8 cellular contexts compared by ENCODE assay signal in the genomic region with DNA sequence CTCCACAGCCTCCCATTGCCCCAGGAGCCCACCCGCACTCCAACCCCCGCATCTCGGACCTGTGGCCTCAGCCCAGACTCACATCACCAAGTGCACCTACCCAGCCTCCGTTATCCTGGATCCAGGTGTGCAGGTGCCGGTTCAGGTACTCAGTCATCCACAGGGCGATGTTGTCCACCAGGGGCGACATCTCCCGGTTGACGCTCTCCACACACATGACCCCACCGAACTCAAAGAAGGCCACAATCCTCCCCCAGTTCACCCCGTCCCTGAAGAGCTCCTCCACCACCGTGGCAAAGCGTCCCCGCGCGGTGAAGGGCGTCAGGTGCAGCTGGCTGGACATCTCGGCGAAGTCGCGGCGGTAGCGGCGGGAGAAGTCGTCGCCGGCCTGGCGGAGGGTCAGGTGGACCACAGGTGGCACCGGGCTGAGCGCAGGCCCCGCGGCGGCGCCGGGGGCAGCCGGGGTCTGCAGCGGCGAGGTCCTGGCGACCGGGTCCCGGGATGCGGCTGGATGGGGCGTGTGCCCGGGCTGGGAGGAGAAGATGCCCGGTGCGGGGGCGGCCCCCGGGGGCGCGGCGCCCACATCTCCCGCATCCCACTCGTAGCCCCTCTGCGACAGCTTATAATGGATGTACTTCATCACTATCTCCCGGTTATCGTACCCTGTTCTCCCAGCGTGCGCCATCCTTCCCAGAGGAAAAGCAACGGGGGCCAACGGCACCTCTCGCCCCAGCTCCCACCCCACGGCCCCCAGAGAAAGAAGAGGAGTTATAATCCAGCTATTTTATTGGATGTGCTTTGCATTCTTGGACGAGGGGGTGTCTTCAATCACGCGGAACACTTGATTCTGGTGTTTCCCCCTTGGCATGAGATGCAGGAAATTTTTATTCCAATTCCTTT. TPM values are rescaled to one million over a fixed set of nuclear protein-coding genes. Genes with fewer than 3 reads are reported as not detected.
DNase-seq lines count a peak whose midpoint lies in the region; ATAC-seq and TF ChIP-seq lines count a peak whose summit lies in the region.

No MANE protein-coding gene starts in this region.

- H3K4me3 Mint-ChIP-seq in glutamatergic neuron (ENCODE audit: unreplicated experiment) (peak overlapping the region; percentile 95), type B pancreatic cell (peak overlapping the region; percentile 99)

- no peak overlapping the region for H3K18ac ChIP-seq in trophoblast cell (ENCODE audit: low read length)

- no peaks in the 10 kb centered on the region for H3K79me2 ChIP-seq in trophoblast cell (ENCODE audit: control insufficient read depth, insufficient read depth, low read length, poor library complexity)

- H3K9me3 Mint-ChIP-seq in glutamatergic neuron (ENCODE audit: unreplicated experiment) = peaks cover 18% of the 10 kb centered on the region
- no peaks in the 10 kb centered on the region for H3K9me3 Mint-ChIP-seq in type B pancreatic cell

- no peak overlapping the region for H4K8ac ChIP-seq in trophoblast cell (ENCODE audit: low read depth, low read length)

- H2AK5ac ChIP-seq in trophoblast cell (ENCODE audit: low read length) = no peak overlapping the region

- H2BK120ac ChIP-seq in trophoblast cell (ENCODE audit: insufficient read depth, low read length, poor library complexity) = no peak overlapping the region

- TF ChIP-seq CTCF in BJ (IDR thresholded peaks at IDR 0.05; ENCODE audit: insufficient read depth, low read depth, low read length) (peak; percentile 46), glutamatergic neuron (IDR thresholded peaks at IDR 0.05; ENCODE audit: partially characterized antibody, unreplicated experiment) (peak; percentile 60), type B pancreatic cell (conservative IDR thresholded peaks at IDR 0.05) (peak; percentile 72)

- peak; percentile 31 for ATAC-seq in GM19025 (IDR thresholded peaks at IDR 0.05; ENCODE audit: low read depth, unreplicated experiment)
- ATAC-seq in HG03342 (IDR thresholded peaks at IDR 0.05; ENCODE audit: unreplicated experiment) = peak; percentile 58

- no peak overlapping the region for H3K14ac ChIP-seq in trophoblast cell (ENCODE audit: low read length)

- no peak overlapping the region for H2BK12ac ChIP-seq in trophoblast cell (ENCODE audit: low read length)

- H3K4me3 ChIP-seq in BJ (ENCODE audit: low read depth, low read length) = no peak overlapping the region
- peak overlapping the region; percentile 23 for H3K4me3 ChIP-seq in trophoblast cell (ENCODE audit: low read depth, low read length)

- CTCF ChIA-PET in BJ (lab: Yijun Ruan, JAX) = interaction anchor here (0.6 to 3.8 kb wide), 5 partner anchors 10 to 598 kb away, joined by 3 to 22 read pairs (median 10); no protein-coding TSS in a partner anchor

- peaks cover 16% of the 10 kb centered on the region for H3K27me3 Mint-ChIP-seq in glutamatergic neuron (ENCODE audit: unreplicated experiment)
- peaks cover 21% of the 10 kb centered on the region for H3K27me3 Mint-ChIP-seq in type B pancreatic cell

- peaks cover 4% of the 10 kb centered on the region for H3K79me1 ChIP-seq in trophoblast cell (ENCODE audit: low read length)

- H3K27ac ChIP-seq in trophoblast cell (ENCODE audit: low read depth, low read length) = no peak overlapping the region

- H4K91ac ChIP-seq in trophoblast cell (ENCODE audit: low read depth, low read length) = no peak overlapping the region

- H3K4me2 ChIP-seq in trophoblast cell (ENCODE audit: low read length) = peak overlapping the region; percentile 55

- H3K9me3 ChIP-seq in trophoblast cell (ENCODE audit: insufficient read depth, low read depth, low read length) = peaks cover 4% of the 10 kb centered on the region

- no peak overlapping the region for H2BK5ac ChIP-seq in trophoblast cell (ENCODE audit: low read depth, low read length, poor library complexity)

- no CpG with 5 or more reads among the region's 65 CpGs for WGBS in trophoblast cell (ENCODE audit: extremely low coverage, insufficient coverage, insufficient read length)

- H3K27me3 ChIP-seq in BJ (ENCODE audit: control insufficient read depth, insufficient read depth, low read length) = peaks cover 12% of the 10 kb centered on the region
- H3K27me3 ChIP-seq in trophoblast cell (ENCODE audit: insufficient read depth, low read length) = peaks cover 13% of the 10 kb centered on the region

- no peak overlapping the region for H2AFZ ChIP-seq in trophoblast cell (ENCODE audit: insufficient read depth, low read length, poor library complexity)

- H3K27ac Mint-ChIP-seq in glutamatergic neuron (ENCODE audit: unreplicated experiment) (no peak overlapping the region), type B pancreatic cell (peak overlapping the region; percentile 96)

- H4K12ac ChIP-seq in trophoblast cell (ENCODE audit: low read depth, low read length) = no peak overlapping the region

- H3K36me3 ChIP-seq in BJ (ENCODE audit: control insufficient read depth, insufficient read depth, low read length) (no peaks in the 10 kb centered on the region), trophoblast cell (ENCODE audit: control insufficient read depth in 1 of 2, insufficient read depth in 2 of 2, low read length in 2 of 2) (no peaks in the 10 kb centered on the region)

- POLR2A ChIA-PET in BJ (lab: Charles Lee) = no interaction called here

- H3K4me1 Mint-ChIP-seq in glutamatergic neuron (ENCODE audit: low read depth, unreplicated experiment) (peaks cover 12% of the 10 kb centered on the region), type B pancreatic cell (ENCODE audit: unreplicated experiment) (peaks cover 32% of the 10 kb centered on the region)

- no peak overlapping the region for H3K23ac ChIP-seq in trophoblast cell (ENCODE audit: low read length)

- H3K36me3 Mint-ChIP-seq in glutamatergic neuron (ENCODE audit: unreplicated experiment) (no peaks in the 10 kb centered on the region), type B pancreatic cell (no peaks in the 10 kb centered on the region)

- no peak overlapping the region for H3K4ac ChIP-seq in trophoblast cell (ENCODE audit: low read depth, low read length)

- H3K4me1 ChIP-seq in trophoblast cell (ENCODE audit: control insufficient read depth in 1 of 2, insufficient read depth in 2 of 2, low read length in 2 of 2) = peaks cover 10 to 15% of the 10 kb centered on the region in 2 experiments

- H3K9ac ChIP-seq in trophoblast cell (ENCODE audit: low read length) = no peak overlapping the region

- DNase-seq in BJ (ENCODE audit: low read depth) (no peak), OCI-M1 (lab: John Stamatoyannopoulos, UW) (peak; percentile 77), glutamatergic neuron (peak; percentile 74), trophoblast cell (peak; percentile 56 to 67), type B pancreatic cell (ENCODE audit: extremely low spot score, unreplicated experiment) (no peak)
- peak; percentile 79 for DNase-seq in activated T-helper 9 cell treated with anti-CD3 and anti-CD28 coated beads, Interleukin-2, amount 50 U/mL, for 16 hours (ENCODE audit: low read depth)

RNA-seq across cellular contexts. Expression of gene BCL2, which starts 1.3 kb away (rescaled TPM):
- polyA plus RNA-seq in BJ (2011; rRNA removed) = 0.15 and 0.16 TPM in 2 replicates
- 0.09 and 0.31 TPM in 2 replicates for polyA minus RNA-seq in BJ (2011; rRNA and poly(A)+ RNA removed)
- total RNA-seq in glutamatergic neuron (ENCODE audit: unreplicated experiment) = 6.8 TPM
- polyA plus RNA-seq in trophoblast cell (2013) = 5.8 and 6.5 TPM in 2 replicates
- total RNA-seq in type B pancreatic cell (ENCODE audit: low replicate concordance) = 16.5 and 21.9 TPM in 2 replicates

RNA-seq across cellular contexts. Expression of gene KDSR, which starts 48.8 kb away (rescaled TPM):
- 29.1 and 32.0 TPM in 2 replicates for polyA plus RNA-seq in BJ (2011; rRNA removed)
- polyA minus RNA-seq in BJ (2011; rRNA and poly(A)+ RNA removed) = 29.1 and 31.4 TPM in 2 replicates
- total RNA-seq in glutamatergic neuron (ENCODE audit: unreplicated experiment) (31.1 TPM), type B pancreatic cell (ENCODE audit: low replicate concordance) (50.2 and 52.7 TPM in 2 replicates)
- polyA plus RNA-seq in trophoblast cell (2013) = 24.9 and 25.3 TPM in 2 replicates

Comparison
In these comparisons a context has a peak if more than half of its experiments do, and no peak if none do; other contexts are left out.
1. DNase-seq: peak in OCI-M1 (single experiment), activated T-helper 9 cell treated with anti-CD3 and anti-CD28 coated beads, Interleukin-2, amount 50 U/mL, for 16 hours (single experiment), glutamatergic neuron (single experiment) and trophoblast cell (2 of 2); none in BJ (single experiment) and type B pancreatic cell (single experiment).
2. Peak in every context shown above with its lines, with median percentiles within 50 percentile points of each other: CTCF ChIP-seq.